8 cellular contexts compared by ENCODE assay signal in the genomic region with DNA sequence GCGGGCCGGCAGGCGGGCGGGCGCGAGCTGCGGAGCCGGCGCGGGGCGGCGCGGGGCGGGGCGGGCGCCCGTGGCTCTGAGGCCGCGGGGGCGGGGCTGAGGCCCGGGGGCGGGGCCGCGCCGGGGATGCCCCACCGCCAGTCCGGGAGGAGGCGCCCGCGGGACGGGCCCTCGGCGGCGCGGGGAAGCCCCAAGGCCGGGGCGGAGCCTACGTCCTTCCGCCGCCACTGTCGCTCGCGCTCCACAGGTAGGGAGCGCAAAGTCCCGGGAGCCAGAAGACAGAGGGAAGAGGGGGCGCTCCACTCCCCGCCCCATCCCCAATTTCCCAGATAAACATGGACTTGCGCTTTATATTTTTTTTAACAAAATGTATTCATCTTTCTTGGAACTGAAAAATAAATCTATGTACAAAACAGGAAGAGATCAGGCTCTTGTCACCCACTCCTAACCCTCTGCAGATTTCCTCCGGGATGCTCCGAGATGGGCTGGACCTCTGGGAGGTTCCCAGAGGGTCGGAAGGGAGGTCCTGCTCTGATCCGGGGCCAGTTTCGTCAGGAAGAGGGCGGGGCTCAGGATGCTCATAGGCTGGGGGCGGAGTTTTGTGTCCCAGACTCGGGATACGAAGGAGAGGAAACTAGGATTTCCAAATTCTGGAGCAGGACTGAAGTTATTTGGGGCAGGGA. TPM values are rescaled to one million over a fixed set of nuclear protein-coding genes. Genes with fewer than 3 reads are reported as not detected.
DNase-seq lines count a peak whose midpoint lies in the region; ATAC-seq lines count a peak whose summit lies in the region.

Gene MAP4K2, minus strand, starts transcription at position 52 of the 683 bp plus-strand sequence. CDS start 65 bp downstream, outside the sequence.

- H3K36me3 Mint-ChIP-seq in activated CD4-positive, alpha-beta T cell treated with anti-CD3 and anti-CD28 coated beads, Interleukin-2, amount 10 ng/mL, durations not matched to agents 7 days and 5 days (ENCODE audit: low read depth), result peaks cover 46% of the 10 kb centered on the region

- no peaks in the 10 kb centered on the region for H3K27me3 Mint-ChIP-seq in activated CD4-positive, alpha-beta T cell treated with anti-CD3 and anti-CD28 coated beads, Interleukin-2, amount 10 ng/mL, durations not matched to agents 7 days and 5 days

- ATAC-seq in HG03196 (IDR thresholded peaks at IDR 0.05; ENCODE audit: unreplicated experiment), result peak; percentile 44
- ATAC-seq in left lobe of liver, result peak; percentile 94

- H3K27ac Mint-ChIP-seq in activated CD4-positive, alpha-beta T cell treated with anti-CD3 and anti-CD28 coated beads, Interleukin-2, amount 10 ng/mL, durations not matched to agents 7 days and 5 days, result peak within 1 kb of the TSS; percentile 87

- CTCF ChIA-PET in activated CD4-positive, alpha-beta T cell treated with anti-CD3 and anti-CD28 coated beads, Interleukin-2, amount 10 ng/mL, durations not matched to agents 7 days and 5 days (lab: Charles Lee), result interaction anchor here (2.2 kb wide), 1 partner anchor 41 kb away, joined by 7 read pairs; the partner anchor contains the start of gene CDC42BPG

- no peaks in the 10 kb centered on the region for H3K9me3 Mint-ChIP-seq in activated CD4-positive, alpha-beta T cell treated with anti-CD3 and anti-CD28 coated beads, Interleukin-2, amount 10 ng/mL, durations not matched to agents 7 days and 5 days

- DNase-seq in SIG-M5 treated with dmso at 0.1 percent for 504 hours (lab: John Stamatoyannopoulos, UW; ENCODE audit: unreplicated experiment), result peak; percentile 44
- DNase-seq in SIG-M5 (lab: John Stamatoyannopoulos, UW), result no peak
- peak; percentile 73 for DNase-seq in NCI-H460 (ENCODE audit: extremely low read depth, low read depth)
- peak; percentile 84 for DNase-seq in activated CD4-positive, alpha-beta T cell treated with anti-CD3 and anti-CD28 coated beads, Interleukin-2, amount 10 ng/mL, durations not matched to agents 7 days and 5 days
- peak; percentile 83 for DNase-seq in dedifferentiated amniotic fluid mesenchymal stem cell (ENCODE audit: extremely low spot score)
- peak; percentile 89 for DNase-seq in left lobe of liver (ENCODE audit: low spot score)
- DNase-seq in stimulated activated CD4-positive, alpha-beta T cell treated with anti-CD3 and anti-CD28 coated beads, Interleukin-1b, Interleukin-23, amount 100 ng/mL, for 48 hours, result peak; percentile 83

- POLR2A ChIA-PET in activated CD4-positive, alpha-beta T cell treated with anti-CD3 and anti-CD28 coated beads, Interleukin-2, amount 10 ng/mL, durations not matched to agents 7 days and 5 days (lab: Charles Lee), result no interaction called here

- peaks cover 37% of the 10 kb centered on the region for H3K4me1 Mint-ChIP-seq in activated CD4-positive, alpha-beta T cell treated with anti-CD3 and anti-CD28 coated beads, Interleukin-2, amount 10 ng/mL, durations not matched to agents 7 days and 5 days

- H3K4me3 Mint-ChIP-seq in activated CD4-positive, alpha-beta T cell treated with anti-CD3 and anti-CD28 coated beads, Interleukin-2, amount 10 ng/mL, durations not matched to agents 7 days and 5 days, result peak within 1 kb of the TSS; percentile 80

RNA-seq across cellular contexts. Expression of gene MAP4K2, which starts in this region (rescaled TPM):
- 7.3 and 12.1 TPM in 2 replicates for total RNA-seq in NCI-H460 (2014; rRNA removed; shearing (Covaris generic))
- polyA plus RNA-seq in NCI-H460 (2014; cell fraction: nucleus; rRNA removed), result 57.6 and 67.9 TPM in 2 replicates
- total RNA-seq in activated CD4-positive, alpha-beta T cell treated with anti-CD3 and anti-CD28 coated beads, Interleukin-2, amount 10 ng/mL, durations not matched to agents 7 days and 5 days, result 10 to 100 TPM; 86.6 to 91.2 TPM
- 6.6 TPM for total RNA-seq in left lobe of liver
